Comparison of ENCODE assay signal across 8 cellular contexts in the genomic region with DNA sequence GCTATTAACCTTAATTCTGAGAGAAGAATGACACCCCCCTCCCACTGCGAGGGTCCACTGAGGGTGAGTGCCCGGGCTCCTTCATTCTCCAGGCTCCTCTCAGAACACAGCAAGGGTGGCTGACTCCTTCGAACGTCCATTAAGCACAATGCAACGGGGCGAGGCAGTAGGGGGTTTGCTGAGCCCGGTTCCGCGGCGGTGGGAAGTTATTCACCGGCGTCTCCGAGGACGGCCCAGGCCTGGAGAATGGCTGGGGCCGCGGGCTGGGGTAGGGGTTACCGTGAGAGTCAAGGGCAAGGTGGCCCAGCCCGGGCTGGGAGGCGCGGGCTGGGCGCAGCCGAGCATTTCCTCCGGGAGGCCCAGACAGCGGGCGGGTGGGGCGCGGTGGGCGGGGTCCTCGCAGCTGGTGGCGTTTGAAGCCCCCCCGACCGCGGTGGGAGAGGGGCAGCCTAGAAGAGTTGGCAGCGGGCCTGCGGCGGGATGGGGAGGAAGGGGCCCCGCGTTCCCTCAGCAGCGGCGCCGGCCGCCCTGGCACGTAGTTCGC. TPM values are rescaled to one million over a fixed set of nuclear protein-coding genes. Genes with fewer than 3 reads are reported as not detected.
DNase-seq lines count a peak whose midpoint lies in the region; ATAC-seq and TF ChIP-seq lines count a peak whose summit lies in the region.

No MANE protein-coding gene starts in this region.

- peak overlapping the region; percentile 63 for H2AFZ ChIP-seq in GM23248

- 0 out of 2 replicates have a peak, but pooled peaks cover 5% of the 10 kb centered on the region for H3K4me1 ChIP-seq in GM23248 (ENCODE audit: insufficient read depth)

- H3K9me3 ChIP-seq in GM23248 (ENCODE audit: low read depth), result no peaks in the 10 kb centered on the region

- ATAC-seq in GM21526 (IDR thresholded peaks at IDR 0.05; ENCODE audit: low FRiP score, unreplicated experiment), result no peak

- H3F3A ChIP-seq in GM23248 (ENCODE audit: insufficient read depth), result 0 out of 2 replicates have a peak, but pooled peaks cover 8% of the 10 kb centered on the region

- H3K36me3 ChIP-seq in GM23248 (ENCODE audit: low read depth), result no peaks in the 10 kb centered on the region

- TF ChIP-seq CTCF in osteocyte (IDR thresholded peaks at IDR 0.05), result no peak

- H3K4me3 Mint-ChIP-seq in osteocyte (ENCODE audit: unreplicated experiment), result peak overlapping the region; percentile 78

- no peaks in the 10 kb centered on the region for H3K9me3 Mint-ChIP-seq in osteocyte (ENCODE audit: unreplicated experiment)

- H3K79me2 ChIP-seq in GM23248 (ENCODE audit: insufficient read depth), result peaks cover 25% of the 10 kb centered on the region

- H3K27me3 ChIP-seq in GM23248 (replicated peaks; ENCODE audit: insufficient read depth), result no peaks in the 10 kb centered on the region

- peak overlapping the region; percentile 77 for H3K4me3 ChIP-seq in GM23248

- H4K20me1 ChIP-seq in GM23248 (ENCODE audit: insufficient read depth), result no peaks in the 10 kb centered on the region

- peak overlapping the region; percentile 92 for H3K4me2 ChIP-seq in GM23248 (ENCODE audit: unreplicated experiment)

- intact Hi-C loops in head of caudate nucleus (cut with DNase I), result loop anchor here (5.0 kb wide), 2 partner anchors 42 to 162 kb away; no protein-coding TSS in a partner anchor

- peaks cover 25% of the 10 kb centered on the region for H3K4me1 Mint-ChIP-seq in osteocyte (ENCODE audit: unreplicated experiment)

- WGBS in GM23248 (ENCODE audit: low coverage in 1 of 2, low lambda C conversion rate in 2 of 2, missing lambda C conversion rate in 2 of 2), 2 experiments, result 2% methylated on average over 11 to 25 of the region's 44 CpGs

- no peaks in the 10 kb centered on the region for H3K36me3 Mint-ChIP-seq in osteocyte (ENCODE audit: unreplicated experiment)

- no peaks in the 10 kb centered on the region for H3K9me2 ChIP-seq in GM23248 (ENCODE audit: insufficient read depth)

- peak overlapping the region; percentile 88 for H3K27ac Mint-ChIP-seq in osteocyte (ENCODE audit: unreplicated experiment)

- peak; percentile 71 for DNase-seq in COLO668 (lab: John Stamatoyannopoulos, UW; ENCODE audit: unreplicated experiment)
- peak; percentile 58 for DNase-seq in GM23248
- peak; percentile 56 for DNase-seq in NCI-H2171 (lab: John Stamatoyannopoulos, UW)
- DNase-seq in activated gamma-delta T cell treated with Interleukin-2 at 50 U/mL for 16 hours, result peak; percentile 74
- peak; percentile 65 to 94 (median 86) for DNase-seq in head of caudate nucleus
- no peak for DNase-seq in osteocyte (ENCODE audit: extremely low spot score, unreplicated experiment)
- DNase-seq in NCI-H187 (lab: John Stamatoyannopoulos, UW), result no peak

- H3K27me3 Mint-ChIP-seq in osteocyte (ENCODE audit: unreplicated experiment), result no peaks in the 10 kb centered on the region

- H3K27ac ChIP-seq in GM23248, result peak overlapping the region; percentile 93

- peak overlapping the region; percentile 91 for H3K9ac ChIP-seq in GM23248

- in situ Hi-C loops in GM23248 (cut with MboI), result no loop called here

RNA-seq across cellular contexts. Expression of gene KLF13, which starts 1.1 kb away (rescaled TPM):
- 27.8 and 38.9 TPM in 2 replicates for total RNA-seq in GM23248 (2014; rRNA removed; shearing (Covaris generic))
- 8.0 and 9.1 TPM in 2 replicates for polyA plus RNA-seq in GM23248 (2016; fragmentation: Nextera tagmentation; extraction: Ambion mirVana)
- total RNA-seq in osteocyte, result 54.5 and 57.7 TPM in 2 replicates

Comparison
In these comparisons a context has a peak if more than half of its experiments do, and no peak if none do; other contexts are left out.
1. DNase-seq: peak in COLO668 (single experiment), GM23248 (single experiment), NCI-H2171 (single experiment), activated gamma-delta T cell treated with Interleukin-2 at 50 U/mL for 16 hours (single experiment) and head of caudate nucleus (42 of 42); none in osteocyte (single experiment) and NCI-H187 (0 of 2).